Comparison of ENCODE assay signal across 28 cellular contexts in genomic region chr10:14909101-14909500, GRCh38. TPM values are rescaled to one million over a fixed set of nuclear protein-coding genes. Genes with fewer than 3 reads are reported as not detected.
"Had no signal": no experiment of that assay in that cellular context is flagged by ENCODE, and none has a peak within 500 bp of the region (broad histone marks: within the 10 kb centered on the region; RNA-seq: fewer than 3 reads in every experiment).

No MANE protein-coding gene starts in this region.

- H3K4me1 Mint-ChIP-seq: activated T-helper 17 cell treated with anti-CD3 and anti-CD28 coated beads, Interleukin-2, amount 50 U/mL, for 72 hours had no signal

- DNase-seq: activated CD4-positive, alpha-beta memory T cell treated with anti-CD3 and anti-CD28 coated beads for 36 hours; activated CD4-positive, alpha-beta T cell treated with anti-CD3 and anti-CD28 coated beads, Interleukin-2, amount 10 ng/mL, durations not matched to agents 24 days and 14 days; activated CD8-positive, alpha-beta memory T cell treated with anti-CD3 and anti-CD28 coated beads, Interleukin-2, amount 50 U/mL, for 4 hours; activated effector memory CD4-positive, alpha-beta T cell treated with anti-CD3 and anti-CD28 coated beads, Interleukin-2, amount 50 U/mL, for 16 hours; activated naive CD4-positive, alpha-beta T cell; activated naive CD4-positive, alpha-beta T cell treated with anti-CD3 and anti-CD28 coated beads, Interleukin-2, amount 50 U/mL, for 16 hours; activated T-cell treated with anti-CD3 and anti-CD28 coated beads for 4 hours; activated T-cell treated with anti-CD3 and anti-CD28 coated beads, Interleukin-2, amount 50 U/mL, for 4 hours; aorta; brain microvascular endothelial cell; central memory CD4-positive, alpha-beta T cell; NCI-H1105 treated with DMSO at 0.1 percent for 48 hours; NCI-H1436; NCI-H1694; NCI-H1930; NCI-H2081 treated with DMSO at 0.1 percent for 48 hours; NCI-H345; NCI-H524 treated with DMSO at 0.1 percent for 48 hours; SHP77 treated with DMSO at 0.1 percent for 48 hours; SK-N-SH; T-helper 2 cell; T-helper 9 cell had no signal

- H3K27me3 Mint-ChIP-seq: activated CD4-positive, alpha-beta memory T cell treated with anti-CD3 and anti-CD28 coated beads for 36 hours; activated CD4-positive, alpha-beta T cell treated with anti-CD3 and anti-CD28 coated beads, Interleukin-2, amount 10 ng/mL, durations not matched to agents 24 days and 14 days; activated T-helper 17 cell treated with anti-CD3 and anti-CD28 coated beads, Interleukin-2, amount 50 U/mL, for 72 hours had no signal

- ATAC-seq: activated T-cell treated with anti-CD3 and anti-CD28 coated beads, Interleukin-2, amount 50 U/mL, for 4 hours; activated T-helper 17 cell treated with anti-CD3 and anti-CD28 coated beads, Interleukin-2, amount 50 U/mL, for 72 hours; Panc1 had no signal

- H3K4me1 ChIP-seq: SJSA1 had no signal

- H3K27ac Mint-ChIP-seq: activated T-helper 17 cell treated with anti-CD3 and anti-CD28 coated beads, Interleukin-2, amount 50 U/mL, for 72 hours had no signal

- H3K9me3 ChIP-seq: SJSA1, SK-N-SH had no signal

- H3K9me3 Mint-ChIP-seq: activated T-helper 17 cell treated with anti-CD3 and anti-CD28 coated beads, Interleukin-2, amount 50 U/mL, for 72 hours had no signal

- H3K27ac ChIP-seq: brain microvascular endothelial cell, SJSA1 had no signal

- H3K27me3 ChIP-seq: brain microvascular endothelial cell, SJSA1 had no signal

- H3K4me3 ChIP-seq: SJSA1 had no signal

- H3K4me3 Mint-ChIP-seq: activated CD4-positive, alpha-beta memory T cell treated with anti-CD3 and anti-CD28 coated beads for 36 hours; activated CD4-positive, alpha-beta T cell treated with anti-CD3 and anti-CD28 coated beads, Interleukin-2, amount 10 ng/mL, durations not matched to agents 24 days and 14 days; activated T-cell treated with anti-CD3 and anti-CD28 coated beads, Interleukin-2, amount 50 U/mL, for 4 hours; activated T-helper 17 cell treated with anti-CD3 and anti-CD28 coated beads, Interleukin-2, amount 50 U/mL, for 72 hours had no signal

RNA-seq across cellular contexts. Expression of gene MEIG1, which starts 50.1 kb away (rescaled TPM):
- total RNA-seq: activated CD4-positive, alpha-beta T cell treated with anti-CD3 and anti-CD28 coated beads, Interleukin-2, amount 10 ng/mL, durations not matched to agents 24 days and 14 days; activated T-cell treated with anti-CD3 and anti-CD28 coated beads, Interleukin-2, amount 50 U/mL, for 4 hours; aorta; chondrocyte; NCI-H460; RPMI7951; SJSA1 had no signal
